Comparison of ENCODE assay signal across 1 cellular context in the genomic region with DNA sequence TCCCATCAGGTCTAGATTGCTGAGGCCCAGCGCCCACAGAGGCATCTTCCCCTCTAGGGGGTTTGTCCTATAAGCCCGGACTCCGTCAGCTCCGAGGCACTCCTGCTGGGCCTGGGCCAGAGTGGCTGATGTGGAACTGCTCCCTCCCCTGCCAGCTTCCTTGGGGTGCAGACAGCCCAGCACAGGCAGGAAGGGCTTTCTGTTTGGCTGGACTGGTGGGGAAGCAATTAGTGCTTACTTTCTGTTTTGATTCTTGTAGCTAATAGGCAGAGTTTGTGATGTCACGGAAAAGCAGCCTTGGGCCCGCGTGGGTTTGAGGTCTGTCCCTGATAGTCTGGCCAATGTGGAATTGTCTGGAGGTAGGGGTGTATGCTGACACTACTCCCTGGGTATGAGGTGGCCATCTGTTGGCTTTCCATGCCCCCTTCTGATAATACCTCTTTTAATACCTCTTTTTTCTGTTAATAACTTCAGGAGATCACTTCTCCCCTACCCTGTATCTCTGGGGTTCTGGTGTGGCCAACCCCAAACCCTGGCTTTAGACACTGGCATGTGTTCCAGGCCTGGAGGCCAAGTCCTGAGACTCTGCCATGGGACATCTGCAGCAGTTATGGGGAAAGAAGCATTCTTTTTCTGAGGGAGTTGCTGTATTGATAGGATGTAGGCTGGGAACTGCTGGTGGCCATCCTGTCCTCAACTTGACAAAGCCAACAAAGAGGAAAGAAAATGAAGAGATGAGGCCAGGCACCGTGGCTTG.
TF ChIP-seq lines count a peak whose summit lies in the region.

No MANE protein-coding gene starts in this region.

TF ChIP-seq in HepG2, 621 proteins besides CTCF, POLR2A, EP300 and RAD21 (continued from another document):
- no peak for TF ChIP-seq ZNF33A (CRISPR knock-in tag; IDR thresholded peaks at IDR 0.05; ENCODE audit: borderline replicate concordance)
- TF ChIP-seq SIN3A (IDR thresholded peaks at IDR 0.05; ENCODE audit: borderline replicate concordance, low read depth, low read length), result no peak
